Comparison of ENCODE assay signal across 32 cellular contexts in the genomic region with DNA sequence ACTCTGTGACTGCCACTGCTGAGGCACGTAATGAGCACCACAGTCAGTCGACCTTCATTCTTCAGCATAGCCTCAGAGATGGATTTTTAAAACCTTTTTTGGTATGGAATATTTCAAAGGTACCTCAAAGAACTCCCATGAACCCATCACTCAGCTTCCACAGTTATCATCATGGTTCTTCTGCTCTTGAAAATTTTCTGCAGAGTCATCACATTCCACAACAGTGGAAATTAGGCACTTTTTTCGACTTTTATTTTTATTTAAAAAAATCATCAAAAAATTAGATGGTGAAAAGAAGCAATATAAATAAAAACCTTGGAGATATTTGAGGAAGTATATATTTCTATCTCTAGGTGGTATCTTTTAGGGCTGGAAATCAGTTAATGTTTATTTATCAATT.
"Had no signal": no experiment of that assay in that cellular context is flagged by ENCODE, and none has a peak within 500 bp of the region (broad histone marks: within the 10 kb centered on the region; RNA-seq: fewer than 3 reads in every experiment).

No MANE protein-coding gene starts in this region.

- ATAC-seq: activated CD8-positive, alpha-beta T cell treated with anti-CD3 and anti-CD28 coated beads for 36 hours; activated naive CD4-positive, alpha-beta T cell treated with anti-CD3 and anti-CD28 coated beads, Interleukin-2, amount 50 U/mL, for 72 hours; activated T-cell treated with anti-CD3 and anti-CD28 coated beads, Interleukin-2, amount 50 U/mL, for 4 hours; activated T-cell treated with anti-CD3 and anti-CD28 coated beads, Interleukin-2, amount 50 U/mL, for 72 hours; activated T-helper 17 cell treated with anti-CD3 and anti-CD28 coated beads, Interleukin-2, amount 50 U/mL, for 72 hours; body of pancreas had no signal

- H3K27me3 ChIP-seq: adrenal gland, body of pancreas, brain microvascular endothelial cell, breast epithelium had no signal

- H3K4me1 ChIP-seq: body of pancreas, breast epithelium had no signal

- H3K9me3 ChIP-seq: adrenal gland, body of pancreas, breast epithelium had no signal

- DNase-seq: activated B cell treated with CpG ODN at 0.5 μM for 24 hours; activated CD4-positive, alpha-beta memory T cell treated with anti-CD3 and anti-CD28 coated beads for 36 hours; activated CD4-positive, alpha-beta T cell treated with anti-CD3 and anti-CD28 coated beads for 4 hours; activated CD4-positive, alpha-beta T cell treated with anti-CD3 and anti-CD28 coated beads, Interleukin-2, amount 10 ng/mL, durations not matched to agents 24 days and 14 days; activated CD4-positive, alpha-beta T cell treated with anti-CD3 and anti-CD28 coated beads, Interleukin-2, amount 50 U/mL, for 1 hour; activated CD4-positive, alpha-beta T cell treated with anti-CD3 and anti-CD28 coated beads, Interleukin-2, amount 50 U/mL, for 4 hours; activated CD4-positive, CD25-positive, alpha-beta regulatory T cell treated with anti-CD3 and anti-CD28 coated beads, Interleukin-2, amount 50 U/mL, for 72 hours; activated CD8-positive, alpha-beta memory T cell treated with anti-CD3 and anti-CD28 coated beads, Interleukin-2, amount 50 U/mL, for 4 hours; activated CD8-positive, alpha-beta T cell treated with anti-CD3 and anti-CD28 coated beads for 36 hours; activated effector memory CD4-positive, alpha-beta T cell treated with anti-CD3 and anti-CD28 coated beads, Interleukin-2, amount 50 U/mL, for 16 hours; activated gamma-delta T cell treated with Interleukin-2 at 50 U/mL for 16 hours; activated naive CD4-positive, alpha-beta T cell; activated naive CD4-positive, alpha-beta T cell treated with anti-CD3 and anti-CD28 coated beads for 36 hours; activated naive CD4-positive, alpha-beta T cell treated with anti-CD3 and anti-CD28 coated beads, Interleukin-2, amount 50 U/mL, for 16 hours; activated naive CD8-positive, alpha-beta T cell treated with anti-CD3 and anti-CD28 coated beads for 36 hours; activated T-cell treated with anti-CD3 and anti-CD28 coated beads for 4 hours; activated T-cell treated with anti-CD3 and anti-CD28 coated beads, Interleukin-2, amount 50 U/mL, for 1 hour; activated T-cell treated with anti-CD3 and anti-CD28 coated beads, Interleukin-2, amount 50 U/mL, for 4 hours; activated T-cell treated with anti-CD3 and anti-CD28 coated beads, Interleukin-2, amount 50 U/mL, for 72 hours; adrenal gland; amniotic stem cell; body of pancreas; brain microvascular endothelial cell; central memory CD4-positive, alpha-beta T cell; T-helper 2 cell; T-helper 9 cell had no signal

- FAIRE-seq: astrocyte, TTC549 had no signal

- H3K4me3 ChIP-seq: adrenal gland, body of pancreas, breast epithelium had no signal

- H3K36me3 ChIP-seq: adrenal gland, brain microvascular endothelial cell, breast epithelium had no signal

- H3K27ac ChIP-seq: adrenal gland, body of pancreas, brain microvascular endothelial cell, breast epithelium, VCaP had no signal
